11 cellular contexts compared by ENCODE assay signal in the genomic region with DNA sequence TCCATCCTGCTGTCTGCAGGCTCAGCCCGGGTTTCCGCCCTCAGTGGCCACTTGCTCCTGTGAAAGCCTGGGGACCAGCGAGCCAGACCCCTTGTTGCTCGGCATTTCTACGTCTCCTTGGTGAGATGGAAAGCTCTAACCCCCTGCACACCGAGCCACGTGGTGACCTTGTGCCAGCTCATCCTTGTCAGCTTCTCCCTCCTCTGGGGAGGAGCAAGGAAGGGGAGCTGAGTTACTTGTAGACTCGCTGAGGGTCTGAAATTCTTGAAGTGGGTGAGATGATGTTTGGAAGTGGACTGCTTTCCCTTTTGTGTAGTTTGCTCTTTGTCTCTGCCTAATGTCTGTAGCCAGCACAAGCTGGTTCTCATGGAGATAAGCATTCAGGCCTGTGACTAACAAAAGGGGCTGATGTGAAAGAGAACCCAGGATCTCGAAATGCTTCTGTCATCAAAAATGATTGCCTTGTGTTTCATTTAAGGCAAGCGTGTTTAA. TPM values are rescaled to one million over a fixed set of nuclear protein-coding genes. Genes with fewer than 3 reads are reported as not detected.
DNase-seq lines count a peak whose midpoint lies in the region; ATAC-seq and TF ChIP-seq lines count a peak whose summit lies in the region.
"Had no signal": no experiment of that assay in that cellular context is flagged by ENCODE, and none has a peak within 500 bp of the region (broad histone marks: within the 10 kb centered on the region; RNA-seq: fewer than 3 reads in every experiment).

No MANE protein-coding gene starts in this region.

- no peaks in the 10 kb centered on the region for H3K9me3 ChIP-seq in HUES64 (ENCODE audit: insufficient read depth, low read depth, low read length)

- H3K9ac ChIP-seq in HUES64 (ENCODE audit: low read depth, low read length), result 0 out of 2 replicates have a peak overlapping the region, but pooled peaks have one; percentile 19

- H3K36me3 ChIP-seq in HUES64 (ENCODE audit: insufficient read depth, low read length), result peaks cover 2% of the 10 kb centered on the region; the same call in 1 of the 2 replicates

- no peak overlapping the region for H3K27ac Mint-ChIP-seq in chondrocyte (ENCODE audit: unreplicated experiment)
- H3K27ac Mint-ChIP-seq: activated T-helper 17 cell treated with anti-CD3 and anti-CD28 coated beads, Interleukin-2, amount 50 U/mL, for 72 hours; stimulated activated memory B cell treated with anti-CD40 and anti-IgM and Interleukin-4, amounts not matched to agents 10 μg/mL and 1 μg/mL and 100 μg/mL, for 72 hours had no signal

- no peak for ATAC-seq in HG02970 (IDR thresholded peaks at IDR 0.05; ENCODE audit: low FRiP score, unreplicated experiment)
- ATAC-seq: activated T-helper 17 cell treated with anti-CD3 and anti-CD28 coated beads, Interleukin-2, amount 50 U/mL, for 72 hours; stimulated activated memory B cell treated with anti-CD40 and anti-IgM and Interleukin-4, amounts not matched to agents 10 μg/mL and 1 μg/mL and 100 μg/mL, for 72 hours had no signal

- H3K4me3 ChIP-seq in HUES64 (ENCODE audit: low read length), result no peak overlapping the region

- H3K9me3 Mint-ChIP-seq in chondrocyte (ENCODE audit: low read depth), result peaks cover 8% of the 10 kb centered on the region
- H3K9me3 Mint-ChIP-seq: activated T-helper 17 cell treated with anti-CD3 and anti-CD28 coated beads, Interleukin-2, amount 50 U/mL, for 72 hours; stimulated activated memory B cell treated with anti-CD40 and anti-IgM and Interleukin-4, amounts not matched to agents 10 μg/mL and 1 μg/mL and 100 μg/mL, for 72 hours had no signal

- no peak for TF ChIP-seq CTCF in chondrocyte (IDR thresholded peaks at IDR 0.05)

- 75% methylated on average over 10 of the region's 10 CpGs for WGBS in HUES64

- H3K27ac ChIP-seq in HUES64 (ENCODE audit: low read depth, low read length) (no peak overlapping the region), cingulate gyrus (ENCODE audit: low read depth, low read length) (peak overlapping the region; percentile 70), substantia nigra (ENCODE audit: low read depth, low read length, poor library complexity, severe bottlenecking) (peak overlapping the region; percentile 5)
- H3K27ac ChIP-seq: HL-60 had no signal

- peaks cover 7% of the 10 kb centered on the region; the same call in 1 of the 2 replicates for H3K4me1 ChIP-seq in HUES64 (ENCODE audit: insufficient read depth, low read length)

- H3K4me3 Mint-ChIP-seq in chondrocyte (ENCODE audit: unreplicated experiment), result no peak overlapping the region
- H3K4me3 Mint-ChIP-seq: activated T-helper 17 cell treated with anti-CD3 and anti-CD28 coated beads, Interleukin-2, amount 50 U/mL, for 72 hours; stimulated activated memory B cell treated with anti-CD40 and anti-IgM and Interleukin-4, amounts not matched to agents 10 μg/mL and 1 μg/mL and 100 μg/mL, for 72 hours had no signal

- H3K27me3 Mint-ChIP-seq in chondrocyte (ENCODE audit: low read depth), result no peaks in the 10 kb centered on the region
- H3K27me3 Mint-ChIP-seq: activated T-helper 17 cell treated with anti-CD3 and anti-CD28 coated beads, Interleukin-2, amount 50 U/mL, for 72 hours; stimulated activated memory B cell treated with anti-CD40 and anti-IgM and Interleukin-4, amounts not matched to agents 10 μg/mL and 1 μg/mL and 100 μg/mL, for 72 hours had no signal

- peaks cover 6% of the 10 kb centered on the region for H3K4me1 Mint-ChIP-seq in chondrocyte (ENCODE audit: low read depth)
- H3K4me1 Mint-ChIP-seq: activated T-helper 17 cell treated with anti-CD3 and anti-CD28 coated beads, Interleukin-2, amount 50 U/mL, for 72 hours; stimulated activated memory B cell treated with anti-CD40 and anti-IgM and Interleukin-4, amounts not matched to agents 10 μg/mL and 1 μg/mL and 100 μg/mL, for 72 hours had no signal

- H3K27me3 ChIP-seq in HUES64 (ENCODE audit: insufficient read depth, low read length), result no peaks in the 10 kb centered on the region

- peaks cover 13% of the 10 kb centered on the region for H3K36me3 Mint-ChIP-seq in chondrocyte (ENCODE audit: low read depth)
- H3K36me3 Mint-ChIP-seq: stimulated activated memory B cell treated with anti-CD40 and anti-IgM and Interleukin-4, amounts not matched to agents 10 μg/mL and 1 μg/mL and 100 μg/mL, for 72 hours had no signal

- DNase-seq in left kidney (ENCODE audit: low read depth, low spot score) (peak; percentile 72), substantia nigra (lab: John Stamatoyannopoulos, UW) (peak in 20 of 49 donors; percentile 17 to 59 (median 48)), chondrocyte (ENCODE audit: low spot score) (no peak), glomerular visceral epithelial cell (ENCODE audit: extremely low spot score) (no peak)
- DNase-seq: EL had no signal

RNA-seq across cellular contexts. Expression of a gene that starts 29.3 kb away (rescaled TPM):
- polyA plus RNA-seq in HUES64 (2013, experiment 1 of 2), result 16.6 TPM
- polyA plus RNA-seq in HUES64 (2013, experiment 2 of 2), result 20.4 TPM
- total RNA-seq in chondrocyte, result 19.0 to 24.2 TPM (median 19.3 TPM) in 3 replicates
